Comparison of ENCODE assay signal across 8 cellular contexts in the genomic region with DNA sequence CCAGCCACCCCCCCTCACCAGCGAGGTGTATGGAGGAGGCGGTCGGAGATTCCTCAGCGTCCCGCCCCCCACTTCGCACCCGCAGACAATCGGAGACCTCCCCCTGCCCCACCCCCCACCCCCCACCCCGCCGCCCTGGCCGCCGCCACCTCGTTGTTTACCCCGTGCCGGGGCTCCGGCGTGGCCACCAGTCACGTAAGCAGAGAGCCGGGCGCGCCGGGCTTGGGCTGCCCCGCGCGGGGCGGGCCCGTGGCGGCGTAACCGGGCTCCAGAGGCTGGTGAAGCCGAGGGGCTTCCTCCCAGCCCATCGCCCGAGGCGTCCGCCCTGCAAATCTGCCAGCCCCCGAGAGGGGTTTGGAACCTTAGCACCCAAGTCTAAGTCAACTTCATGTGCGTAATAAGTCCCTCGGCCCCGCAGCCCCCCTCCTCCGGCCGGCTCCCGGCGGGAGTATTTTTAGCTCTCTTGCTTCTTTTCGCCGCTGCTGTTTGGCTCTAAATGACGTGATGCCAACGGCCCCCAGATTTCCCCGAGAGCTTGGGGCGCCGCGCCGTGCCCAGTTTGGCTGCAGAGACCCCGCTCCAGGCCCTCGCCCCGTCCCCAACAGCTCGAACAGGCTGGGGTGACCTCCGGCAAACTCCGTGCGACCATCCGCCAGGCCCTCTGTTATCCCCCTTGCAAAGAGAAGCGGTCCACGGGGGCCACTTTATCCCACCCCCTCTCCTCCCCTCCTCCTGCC. TPM values are rescaled to one million over a fixed set of nuclear protein-coding genes. Genes with fewer than 3 reads are reported as not detected.
DNase-seq lines count a peak whose midpoint lies in the region; ATAC-seq, FAIRE-seq and TF ChIP-seq lines count a peak whose summit lies in the region.

No MANE protein-coding gene starts in this region.

- H3K36me3 ChIP-seq in OCI-LY7 (ENCODE audit: insufficient read depth, low read length) (no peaks in the 10 kb centered on the region), adipocyte (ENCODE audit: control insufficient read depth, insufficient read depth, low read length, severe bottlenecking) (no peaks in the 10 kb centered on the region), left ventricle myocardium inferior (no peaks in the 10 kb centered on the region)

- no peaks in the 10 kb centered on the region for H4K20me1 ChIP-seq in OCI-LY7 (ENCODE audit: insufficient read depth, low read length)

- DNase-seq in OCI-LY7 (ENCODE audit: low spot score), result peak; percentile 60
- peak; percentile 83 for DNase-seq in adipocyte (ENCODE audit: low read depth)
- peak; percentile 64 for DNase-seq in left ventricle myocardium inferior
- peak in 9 of 10 donors; percentile 45 to 93 (median 60) for DNase-seq in posterior cingulate gyrus
- no peak for DNase-seq in GM19239 (ENCODE audit: insufficient read length, low spot score)
- no peak for DNase-seq in GOT3 (lab: John Stamatoyannopoulos, UW)

- H3K4me1 ChIP-seq in OCI-LY7 (ENCODE audit: insufficient read depth, low read length, poor library complexity, severe bottlenecking), result peaks cover 47% of the 10 kb centered on the region
- H3K4me1 ChIP-seq in adipocyte (ENCODE audit: control insufficient read depth, insufficient read depth, low read length), result peaks cover 10% of the 10 kb centered on the region
- H3K4me1 ChIP-seq in left ventricle myocardium inferior, result peaks cover 67% of the 10 kb centered on the region

- peaks cover 4% of the 10 kb centered on the region for H3K27me3 ChIP-seq in adipocyte (replicated peaks; ENCODE audit: control insufficient read depth, insufficient read depth, low read length)
- H3K27me3 ChIP-seq in left ventricle myocardium inferior (ENCODE audit: low read depth), result no peaks in the 10 kb centered on the region

- peak overlapping the region; percentile 90 for H2AFZ ChIP-seq in OCI-LY7 (ENCODE audit: low read length)

- TF ChIP-seq CTCF in GM12875 (IDR thresholded peaks at IDR 0.05; ENCODE audit: borderline replicate concordance, insufficient read depth, low read depth, low read length), result no peak
- TF ChIP-seq CTCF in OCI-LY7 (conservative IDR thresholded peaks at IDR 0.05; ENCODE audit: low read length), result no peak
- no peak for TF ChIP-seq CTCF in left ventricle myocardium inferior (IDR thresholded peaks at IDR 0.05; ENCODE audit: borderline replicate concordance)

- H3K4me2 ChIP-seq in OCI-LY7 (ENCODE audit: low read length), result peak overlapping the region; percentile 93

- H3K4me3 ChIP-seq in GM12875 (ENCODE audit: low read depth, low read length) (peak overlapping the region; percentile 71), OCI-LY7 (ENCODE audit: low read depth, low read length, poor library complexity, severe bottlenecking) (peak overlapping the region; percentile 79), adipocyte (ENCODE audit: low read length) (peak overlapping the region; percentile 91), left ventricle myocardium inferior (peak overlapping the region; percentile 78)

- no peak for ATAC-seq in HG02938 (IDR thresholded peaks at IDR 0.05; ENCODE audit: unreplicated experiment)

- peak overlapping the region; percentile 89 for H3K9ac ChIP-seq in adipocyte (ENCODE audit: low read length)

- no peaks in the 10 kb centered on the region; the same call in 1 of the 2 replicates for H3K79me2 ChIP-seq in OCI-LY7 (ENCODE audit: insufficient read depth, low read depth, low read length)

- intact Hi-C loops in OCI-LY7 (cut with micrococcal nuclease; ENCODE audit: unreplicated experiment), result loop anchor here (1.0 to 10.0 kb wide), 7 partner anchors 15 to 715 kb away; a partner anchor contains a TSS
- intact Hi-C loops in left ventricle myocardium inferior (cut with micrococcal nuclease), result loop anchor here (10.0 kb wide), 1 partner anchor 65 kb away; no protein-coding TSS in a partner anchor
- intact Hi-C loops in posterior cingulate gyrus (cut with DNase I), result loop anchor here (5.0 kb wide), 3 partner anchors 72 to 323 kb away; no protein-coding TSS in a partner anchor

- BruUV-seq in OCI-LY7 (replicated peaks; lab: Mats Ljungman, UMichigan), result no TSS peak

- H3K27ac ChIP-seq in OCI-LY7 (ENCODE audit: low read depth, low read length, poor library complexity, severe bottlenecking) (peak overlapping the region; percentile 60), left ventricle myocardium inferior (replicated peaks) (peak overlapping the region; percentile 96)

- no peaks in the 10 kb centered on the region for H3K9me2 ChIP-seq in OCI-LY7 (ENCODE audit: insufficient read depth, low read length)

- H3K9me3 ChIP-seq in OCI-LY7 (ENCODE audit: low read length) (no peaks in the 10 kb centered on the region), adipocyte (ENCODE audit: control insufficient read depth, low read length) (no peaks in the 10 kb centered on the region), left ventricle myocardium inferior (replicated peaks) (no peaks in the 10 kb centered on the region)

- no peak for FAIRE-seq in GM19239 (lab: Jason Lieb, UNC)

- CTCF ChIA-PET in OCI-LY7 (lab: Charles Lee; ENCODE audit: unreplicated experiment), result interaction anchor here (1.5 kb wide), 1 partner anchor 69 kb away, joined by 4 read pairs; no protein-coding TSS in a partner anchor

- POLR2A ChIA-PET in OCI-LY7 (lab: Charles Lee), result interaction anchor here (0.6 to 4.8 kb wide), 17 partner anchors 7 to 371 kb away, joined by 3 to 53 read pairs (median 5); a partner anchor contains a TSS

RNA-seq across cellular contexts. Expression of a gene that starts 2.7 kb away (rescaled TPM):
- total RNA-seq in OCI-LY7 (2014; rRNA removed; shearing (Covaris generic)), result 8.4 and 11.7 TPM in 2 replicates
- total RNA-seq in OCI-LY7 (2022) (18.1 and 22.3 TPM in 2 replicates), left ventricle myocardium inferior (60.0 TPM)

Comparison
In these comparisons a context has a peak if more than half of its experiments do, and no peak if none do; other contexts are left out.
1. DNase-seq: peak in OCI-LY7 (single experiment), adipocyte (single experiment), left ventricle myocardium inferior (single experiment) and posterior cingulate gyrus (9 of 10); none in GM19239 (single experiment) and GOT3 (single experiment).
2. Peak in every context shown above with its lines, with median percentiles within 50 percentile points of each other: H3K4me3 ChIP-seq.